In the genomic region with DNA sequence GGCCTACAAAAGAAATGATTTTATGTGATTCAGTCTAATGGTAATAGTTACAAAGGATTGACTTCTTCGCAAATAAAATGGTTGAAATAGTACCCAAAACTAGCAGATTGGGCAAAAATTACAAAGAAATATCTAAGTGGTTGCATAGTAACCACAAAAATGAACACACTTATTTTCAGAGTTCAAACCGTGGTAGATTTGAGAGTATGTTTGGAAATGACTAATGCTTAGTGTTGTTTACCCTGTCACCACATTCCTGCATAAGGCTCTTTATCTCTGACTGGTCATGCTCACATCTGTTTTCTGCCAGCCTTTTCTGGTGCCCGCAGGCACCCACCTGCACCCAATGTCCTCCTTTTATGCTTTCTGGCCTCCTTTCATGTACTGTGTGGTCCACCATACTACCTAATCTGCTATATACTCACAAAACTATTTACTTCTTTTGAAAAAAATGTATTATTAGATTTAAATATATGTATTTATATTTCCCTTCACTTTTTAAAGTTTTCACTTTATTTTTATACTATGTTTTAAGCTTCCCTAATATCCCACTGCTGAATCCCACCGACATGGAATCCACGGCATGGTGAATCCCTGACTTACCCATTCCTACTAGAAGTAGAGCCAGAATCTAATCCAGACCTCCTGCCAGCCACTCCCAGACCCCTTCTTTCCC, we compare ENCODE assay signal across 1 cellular context.
A peak's percentile ranks its signal among the peaks of the same experiment; 100 is the strongest.
TF ChIP-seq lines count a peak whose summit lies in the region.

No MANE protein-coding gene starts in this region.

TF ChIP-seq in HCT116, 20 proteins besides CTCF, POLR2A, EP300 and RAD21 (continued from another document):
- TF ChIP-seq, protein P1, sequence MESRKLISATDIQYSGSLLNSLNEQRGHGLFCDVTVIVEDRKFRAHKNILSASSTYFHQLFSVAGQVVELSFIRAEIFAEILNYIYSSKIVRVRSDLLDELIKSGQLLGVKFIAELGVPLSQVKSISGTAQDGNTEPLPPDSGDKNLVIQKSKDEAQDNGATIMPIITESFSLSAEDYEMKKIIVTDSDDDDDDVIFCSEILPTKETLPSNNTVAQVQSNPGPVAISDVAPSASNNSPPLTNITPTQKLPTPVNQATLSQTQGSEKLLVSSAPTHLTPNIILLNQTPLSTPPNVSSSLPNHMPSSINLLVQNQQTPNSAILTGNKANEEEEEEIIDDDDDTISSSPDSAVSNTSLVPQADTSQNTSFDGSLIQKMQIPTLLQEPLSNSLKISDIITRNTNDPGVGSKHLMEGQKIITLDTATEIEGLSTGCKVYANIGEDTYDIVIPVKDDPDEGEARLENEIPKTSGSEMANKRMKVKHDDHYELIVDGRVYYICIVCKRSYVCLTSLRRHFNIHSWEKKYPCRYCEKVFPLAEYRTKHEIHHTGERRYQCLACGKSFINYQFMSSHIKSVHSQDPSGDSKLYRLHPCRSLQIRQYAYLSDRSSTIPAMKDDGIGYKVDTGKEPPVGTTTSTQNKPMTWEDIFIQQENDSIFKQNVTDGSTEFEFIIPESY (IDR thresholded peaks at IDR 0.05; ENCODE audit: extremely low read depth, insufficient replicate concordance, low read length) = no peak
- TF ChIP-seq, protein P2, sequence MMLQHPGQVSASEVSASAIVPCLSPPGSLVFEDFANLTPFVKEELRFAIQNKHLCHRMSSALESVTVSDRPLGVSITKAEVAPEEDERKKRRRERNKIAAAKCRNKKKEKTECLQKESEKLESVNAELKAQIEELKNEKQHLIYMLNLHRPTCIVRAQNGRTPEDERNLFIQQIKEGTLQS (IDR thresholded peaks at IDR 0.05) = no peak
- TF ChIP-seq ZFX (IDR thresholded peaks at IDR 0.05) (no peak), ELF1 (IDR thresholded peaks at IDR 0.05; ENCODE audit: borderline replicate concordance, low read depth) (no peak), REST (IDR thresholded peaks at IDR 0.05; ENCODE audit: low read depth) (no peak), JUND (IDR thresholded peaks at IDR 0.05) (peak; percentile 60), CEBPB (IDR thresholded peaks at IDR 0.05; ENCODE audit: low read depth) (peak; percentile 25; the same call in 1 of the 2 replicates), EZH2 (IDR thresholded peaks at IDR 0.05) (no peak), SP1 (IDR thresholded peaks at IDR 0.05; ENCODE audit: low read depth) (peak; percentile 54), ZNF274 (IDR thresholded peaks at IDR 0.05; ENCODE audit: low read depth, low read length) (no peak), YY1 (IDR thresholded peaks at IDR 0.05; ENCODE audit: extremely low read depth, insufficient replicate concordance, low read depth, low read length) (no peak), SRF (IDR thresholded peaks at IDR 0.05; ENCODE audit: low read depth) (0 out of 2 replicates have a peak, but pooled peaks have one; percentile 31), EGR1 (IDR thresholded peaks at IDR 0.05; ENCODE audit: low read depth) (peak; percentile 5; the same call in 1 of the 2 replicates), SIN3A (IDR thresholded peaks at IDR 0.05; ENCODE audit: low read depth) (no peak), EZH2phosphoT487 (IDR thresholded peaks at IDR 0.05; ENCODE audit: borderline replicate concordance) (no peak)
- TF ChIP-seq, protein P3, sequence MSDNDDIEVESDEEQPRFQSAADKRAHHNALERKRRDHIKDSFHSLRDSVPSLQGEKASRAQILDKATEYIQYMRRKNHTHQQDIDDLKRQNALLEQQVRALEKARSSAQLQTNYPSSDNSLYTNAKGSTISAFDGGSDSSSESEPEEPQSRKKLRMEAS (IDR thresholded peaks at IDR 0.05) = no peak
